Comparison of ENCODE assay signal across 2 cellular contexts in the genomic region with DNA sequence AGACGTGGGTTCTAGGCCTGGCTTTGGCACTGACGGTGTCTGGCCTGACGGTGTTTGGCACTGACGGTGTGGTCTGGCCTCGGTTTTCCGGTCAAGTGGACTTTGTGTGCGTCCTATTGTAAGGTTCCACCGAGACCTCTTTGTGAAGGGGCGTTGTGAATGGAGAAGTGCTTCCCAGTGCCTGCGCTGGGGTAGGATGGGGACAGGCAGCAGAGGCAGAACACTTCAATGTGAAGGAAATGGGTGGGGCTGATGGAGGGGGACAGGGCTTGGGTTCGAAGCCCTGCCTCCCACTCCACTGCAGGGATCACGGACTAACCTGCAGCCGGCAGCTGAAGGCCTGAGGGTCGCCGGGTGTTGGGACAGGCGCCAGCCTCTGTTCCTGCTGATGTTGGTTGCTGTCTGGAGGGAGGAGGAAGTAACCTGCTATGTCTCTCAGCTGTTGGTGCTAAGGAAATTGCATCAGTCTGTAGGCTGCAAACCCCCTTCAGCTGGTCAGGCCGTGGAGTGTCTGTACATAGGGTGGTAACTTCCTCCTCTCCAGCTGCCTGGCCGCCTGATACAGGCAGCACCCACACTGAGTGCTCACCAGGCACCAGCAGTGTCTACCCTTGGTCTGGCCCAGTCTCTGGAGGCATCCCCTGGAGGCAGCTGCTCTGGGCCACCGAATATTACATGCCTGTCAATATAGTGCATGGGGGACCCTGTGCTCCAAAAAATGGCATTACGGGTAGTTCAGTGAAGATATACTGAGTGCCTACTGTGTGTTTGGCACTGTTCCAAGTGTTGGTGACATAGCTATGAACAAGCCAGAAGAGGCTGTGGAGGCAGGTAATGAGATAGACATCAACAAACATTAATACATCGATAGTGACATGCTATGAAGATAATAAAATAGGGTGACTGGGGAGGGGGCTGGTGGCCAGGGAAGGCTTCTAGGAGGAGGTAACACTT.
A peak's percentile ranks its signal among the peaks of the same experiment; 100 is the strongest.
TF ChIP-seq lines count a peak whose summit lies in the region.

No MANE protein-coding gene starts in this region.

TF ChIP-seq in GM12878, 131 proteins besides CTCF, POLR2A, EP300 and RAD21 (continues in another document):
- TF ChIP-seq BRCA1 (IDR thresholded peaks at IDR 0.05; ENCODE audit: low read depth, low read length) (0 out of 2 replicates have a peak, but pooled peaks have one; percentile 25), ETV6 (conservative IDR thresholded peaks at IDR 0.05 in 1 of 2, IDR thresholded peaks at IDR 0.05 in 1 of 2; ENCODE audit: borderline replicate concordance in 1 of 2, low read depth in 1 of 2) (no peak), MEF2B (IDR thresholded peaks at IDR 0.05; ENCODE audit: partially characterized antibody, poor library complexity, severe bottlenecking) (no peak), POU2F2 (IDR thresholded peaks at IDR 0.05; ENCODE audit: borderline replicate concordance, low read depth, low read length) (0 out of 3 replicates have a peak, but pooled peaks have one; percentile 8), ZNF622 (IDR thresholded peaks at IDR 0.05) (no peak), CBX3 (IDR thresholded peaks at IDR 0.05; ENCODE audit: borderline replicate concordance, low read depth) (no peak), YBX1 (IDR thresholded peaks at IDR 0.05) (no peak), SUPT20H (IDR thresholded peaks at IDR 0.05; ENCODE audit: borderline replicate concordance, control insufficient read depth, low read depth, low read length) (no peak), RBBP5 (conservative IDR thresholded peaks at IDR 0.05) (no peak), POLR2AphosphoS5 (IDR thresholded peaks at IDR 0.05; ENCODE audit: low read length) (0 out of 2 replicates have a peak, but pooled peaks have one; percentile 42), FOXM1 (IDR thresholded peaks at IDR 0.05; ENCODE audit: low read depth, low read length) (no peak), TCF3 (IDR thresholded peaks at IDR 0.05; ENCODE audit: borderline replicate concordance, insufficient read depth, low read depth, low read length) (0 out of 2 replicates have a peak, but pooled peaks have one; percentile 38), RAD51 (IDR thresholded peaks at IDR 0.05) (no peak)
- TF ChIP-seq, protein P1, sequence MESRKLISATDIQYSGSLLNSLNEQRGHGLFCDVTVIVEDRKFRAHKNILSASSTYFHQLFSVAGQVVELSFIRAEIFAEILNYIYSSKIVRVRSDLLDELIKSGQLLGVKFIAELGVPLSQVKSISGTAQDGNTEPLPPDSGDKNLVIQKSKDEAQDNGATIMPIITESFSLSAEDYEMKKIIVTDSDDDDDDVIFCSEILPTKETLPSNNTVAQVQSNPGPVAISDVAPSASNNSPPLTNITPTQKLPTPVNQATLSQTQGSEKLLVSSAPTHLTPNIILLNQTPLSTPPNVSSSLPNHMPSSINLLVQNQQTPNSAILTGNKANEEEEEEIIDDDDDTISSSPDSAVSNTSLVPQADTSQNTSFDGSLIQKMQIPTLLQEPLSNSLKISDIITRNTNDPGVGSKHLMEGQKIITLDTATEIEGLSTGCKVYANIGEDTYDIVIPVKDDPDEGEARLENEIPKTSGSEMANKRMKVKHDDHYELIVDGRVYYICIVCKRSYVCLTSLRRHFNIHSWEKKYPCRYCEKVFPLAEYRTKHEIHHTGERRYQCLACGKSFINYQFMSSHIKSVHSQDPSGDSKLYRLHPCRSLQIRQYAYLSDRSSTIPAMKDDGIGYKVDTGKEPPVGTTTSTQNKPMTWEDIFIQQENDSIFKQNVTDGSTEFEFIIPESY (IDR thresholded peaks at IDR 0.05): no peak
- TF ChIP-seq, protein P2, sequence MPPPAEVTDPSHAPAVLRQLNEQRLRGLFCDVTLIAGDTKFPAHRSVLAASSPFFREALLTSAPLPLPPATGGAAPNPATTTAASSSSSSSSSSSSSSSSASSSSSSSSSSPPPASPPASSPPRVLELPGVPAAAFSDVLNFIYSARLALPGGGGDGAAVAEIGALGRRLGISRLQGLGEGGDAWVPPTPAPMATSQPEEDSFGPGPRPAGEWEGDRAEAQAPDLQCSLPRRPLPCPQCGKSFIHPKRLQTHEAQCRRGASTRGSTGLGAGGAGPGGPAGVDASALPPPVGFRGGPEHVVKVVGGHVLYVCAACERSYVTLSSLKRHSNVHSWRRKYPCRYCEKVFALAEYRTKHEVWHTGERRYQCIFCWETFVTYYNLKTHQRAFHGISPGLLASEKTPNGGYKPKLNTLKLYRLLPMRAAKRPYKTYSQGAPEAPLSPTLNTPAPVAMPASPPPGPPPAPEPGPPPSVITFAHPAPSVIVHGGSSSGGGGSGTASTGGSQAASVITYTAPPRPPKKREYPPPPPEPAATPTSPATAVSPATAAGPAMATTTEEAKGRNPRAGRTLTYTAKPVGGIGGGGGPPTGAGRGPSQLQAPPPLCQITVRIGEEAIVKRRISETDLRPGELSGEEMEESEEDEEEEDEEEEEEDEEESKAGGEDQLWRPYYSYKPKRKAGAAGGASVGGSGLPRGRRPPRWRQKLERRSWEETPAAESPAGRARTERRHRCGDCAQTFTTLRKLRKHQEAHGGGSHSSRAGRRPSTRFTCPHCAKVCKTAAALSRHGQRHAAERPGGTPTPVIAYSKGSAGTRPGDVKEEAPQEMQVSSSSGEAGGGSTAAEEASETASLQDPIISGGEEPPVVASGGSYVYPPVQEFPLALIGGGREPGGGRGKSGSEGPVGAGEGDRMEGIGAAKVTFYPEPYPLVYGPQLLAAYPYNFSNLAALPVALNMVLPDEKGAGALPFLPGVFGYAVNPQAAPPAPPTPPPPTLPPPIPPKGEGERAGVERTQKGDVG (CRISPR knock-in tag; IDR thresholded peaks at IDR 0.05): no peak
- TF ChIP-seq, protein P3, sequence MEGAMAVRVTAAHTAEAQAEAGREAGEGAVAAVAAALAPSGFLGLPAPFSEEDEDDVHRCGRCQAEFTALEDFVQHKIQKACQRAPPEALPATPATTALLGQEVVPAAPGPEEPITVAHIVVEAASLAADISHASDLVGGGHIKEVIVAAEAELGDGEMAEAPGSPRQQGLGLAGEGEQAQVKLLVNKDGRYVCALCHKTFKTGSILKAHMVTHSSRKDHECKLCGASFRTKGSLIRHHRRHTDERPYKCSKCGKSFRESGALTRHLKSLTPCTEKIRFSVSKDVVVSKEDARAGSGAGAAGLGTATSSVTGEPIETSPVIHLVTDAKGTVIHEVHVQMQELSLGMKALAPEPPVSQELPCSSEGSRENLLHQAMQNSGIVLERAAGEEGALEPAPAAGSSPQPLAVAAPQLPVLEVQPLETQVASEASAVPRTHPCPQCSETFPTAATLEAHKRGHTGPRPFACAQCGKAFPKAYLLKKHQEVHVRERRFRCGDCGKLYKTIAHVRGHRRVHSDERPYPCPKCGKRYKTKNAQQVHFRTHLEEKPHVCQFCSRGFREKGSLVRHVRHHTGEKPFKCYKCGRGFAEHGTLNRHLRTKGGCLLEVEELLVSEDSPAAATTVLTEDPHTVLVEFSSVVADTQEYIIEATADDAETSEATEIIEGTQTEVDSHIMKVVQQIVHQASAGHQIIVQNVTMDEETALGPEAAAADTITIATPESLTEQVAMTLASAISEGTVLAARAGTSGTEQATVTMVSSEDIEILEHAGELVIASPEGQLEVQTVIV (IDR thresholded peaks at IDR 0.05; ENCODE audit: borderline replicate concordance, partially characterized antibody): no peak

TF ChIP-seq in HepG2, 621 proteins besides CTCF, POLR2A, EP300 and RAD21:
- TF ChIP-seq MIXL1 (CRISPR knock-in tag; IDR thresholded peaks at IDR 0.05) (no peak), AGO1 (IDR thresholded peaks at IDR 0.05; ENCODE audit: low read depth, low read length, poor library complexity, severe bottlenecking) (no peak), ZMYM3 (CRISPR knock-in tag; IDR thresholded peaks at IDR 0.05) (no peak), RFXAP (CRISPR knock-in tag; IDR thresholded peaks at IDR 0.05; ENCODE audit: borderline replicate concordance) (no peak), RORA (CRISPR knock-in tag; IDR thresholded peaks at IDR 0.05) (no peak), ZNF354B (CRISPR knock-in tag; IDR thresholded peaks at IDR 0.05) (no peak), ZNF468 (CRISPR knock-in tag; IDR thresholded peaks at IDR 0.05) (no peak)
- TF ChIP-seq, protein P4, sequence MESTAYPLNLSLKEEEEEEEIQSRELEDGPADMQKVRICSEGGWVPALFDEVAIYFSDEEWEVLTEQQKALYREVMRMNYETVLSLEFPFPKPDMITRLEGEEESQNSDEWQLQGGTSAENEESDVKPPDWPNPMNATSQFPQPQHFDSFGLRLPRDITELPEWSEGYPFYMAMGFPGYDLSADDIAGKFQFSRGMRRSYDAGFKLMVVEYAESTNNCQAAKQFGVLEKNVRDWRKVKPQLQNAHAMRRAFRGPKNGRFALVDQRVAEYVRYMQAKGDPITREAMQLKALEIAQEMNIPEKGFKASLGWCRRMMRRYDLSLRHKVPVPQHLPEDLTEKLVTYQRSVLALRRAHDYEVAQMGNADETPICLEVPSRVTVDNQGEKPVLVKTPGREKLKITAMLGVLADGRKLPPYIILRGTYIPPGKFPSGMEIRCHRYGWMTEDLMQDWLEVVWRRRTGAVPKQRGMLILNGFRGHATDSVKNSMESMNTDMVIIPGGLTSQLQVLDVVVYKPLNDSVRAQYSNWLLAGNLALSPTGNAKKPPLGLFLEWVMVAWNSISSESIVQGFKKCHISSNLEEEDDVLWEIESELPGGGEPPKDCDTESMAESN (CRISPR knock-in tag; conservative IDR thresholded peaks at IDR 0.05): no peak
